8 cellular contexts compared by ENCODE assay signal in the genomic region with DNA sequence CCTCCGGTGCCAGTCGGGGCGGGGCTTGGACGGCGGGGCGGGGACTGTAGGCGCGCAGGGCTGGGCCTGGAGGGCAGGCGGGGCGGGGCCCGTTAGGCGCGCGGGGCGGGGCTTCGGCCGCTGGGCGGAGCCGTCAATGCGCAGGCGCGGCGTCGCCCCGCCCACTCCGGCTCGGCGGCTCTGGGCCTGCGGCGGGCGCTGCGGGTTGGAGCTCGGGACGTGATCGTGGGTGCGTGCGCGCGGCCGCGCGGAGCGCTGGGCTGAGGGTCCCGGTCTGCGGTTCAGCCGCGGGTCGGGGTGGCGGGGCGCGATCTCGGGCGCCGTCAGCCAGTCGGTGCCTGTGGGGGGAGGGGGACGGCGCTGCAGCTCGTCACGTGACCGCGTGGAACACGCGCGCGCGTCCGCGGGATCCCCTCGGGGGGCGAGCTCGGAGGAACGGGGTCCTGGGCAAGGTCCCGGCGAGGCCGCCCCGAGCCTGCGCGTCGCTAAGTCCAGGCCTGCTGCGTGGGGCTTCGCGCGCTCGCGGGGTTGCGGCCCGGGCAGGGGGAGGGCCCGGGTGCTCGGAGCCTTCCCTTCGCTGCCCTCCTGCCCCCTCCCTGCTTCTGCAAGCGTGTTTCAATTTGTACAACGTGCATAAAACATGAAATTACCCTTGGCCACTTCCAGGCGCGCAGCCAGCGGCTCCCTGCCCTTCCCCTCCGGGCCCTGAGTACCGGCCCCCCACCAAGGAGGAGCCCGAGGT. TPM values are rescaled to one million over a fixed set of nuclear protein-coding genes. Genes with fewer than 3 reads are reported as not detected.
DNase-seq lines count a peak whose midpoint lies in the region; ATAC-seq and TF ChIP-seq lines count a peak whose summit lies in the region.

A gene (plus strand): TSS at position 164 of the 742 bp plus-strand sequence. CDS start 595 bp downstream, outside the sequence.

- H3K27me3 ChIP-seq in muscle layer of duodenum (ENCODE audit: low read depth, low read length): no peaks in the 10 kb centered on the region

- H3K27ac ChIP-seq in muscle layer of duodenum (ENCODE audit: low read length): peak within 1 kb of the TSS; percentile 67

- peak within 1 kb of the TSS; percentile 68 to 99 for H3K4me3 ChIP-seq in muscle layer of duodenum (ENCODE audit: low read depth in 1 of 2, low read length in 2 of 2)

- peaks cover 0 to 4% of the 10 kb centered on the region in 2 donors for H3K36me3 ChIP-seq in muscle layer of duodenum (ENCODE audit: control insufficient read depth in 1 of 2, insufficient read depth in 2 of 2, low read length in 2 of 2)

- DNase-seq in DMS153 (lab: John Stamatoyannopoulos, UW) (peak; percentile 59), KBM-7 (peak; percentile 72)
- DNase-seq in activated T-cell treated with anti-CD3 and anti-CD28 coated beads, Interleukin-2, amount 50 U/mL, for 4 hours: peak; percentile 92
- DNase-seq in stimulated activated CD8-positive, alpha-beta memory T cell treated with anti-CD3 and anti-CD28 coated beads, Interleukin-7, amount 100 ng/mL, for 24 hours (ENCODE audit: low read depth): peak; percentile 88

- H3K36me3 Mint-ChIP-seq in activated T-cell treated with anti-CD3 and anti-CD28 coated beads, Interleukin-2, amount 50 U/mL, for 4 hours (ENCODE audit: insufficient read depth): peaks cover 4% of the 10 kb centered on the region

- H3K27me3 Mint-ChIP-seq in activated T-cell treated with anti-CD3 and anti-CD28 coated beads, Interleukin-2, amount 50 U/mL, for 4 hours (ENCODE audit: low read depth): no peaks in the 10 kb centered on the region

- H3K9me3 Mint-ChIP-seq in activated T-cell treated with anti-CD3 and anti-CD28 coated beads, Interleukin-2, amount 50 U/mL, for 4 hours: no peaks in the 10 kb centered on the region

- in situ Hi-C loops in KBM-7 (cut with MboI; ENCODE audit: low pct_unique_long_range_greater_than_20kb, low sequenced_read_pairs): no loop called here

- ATAC-seq in GM21619 (IDR thresholded peaks at IDR 0.05; ENCODE audit: unreplicated experiment) (peak; percentile 77), esophagus mucosa (peak; percentile 92)
- peak; percentile 94 for ATAC-seq in activated T-cell treated with anti-CD3 and anti-CD28 coated beads, Interleukin-2, amount 50 U/mL, for 4 hours

- H3K4me1 Mint-ChIP-seq in activated T-cell treated with anti-CD3 and anti-CD28 coated beads, Interleukin-2, amount 50 U/mL, for 4 hours (ENCODE audit: low read depth): peaks cover 51% of the 10 kb centered on the region

- H3K4me3 Mint-ChIP-seq in activated T-cell treated with anti-CD3 and anti-CD28 coated beads, Interleukin-2, amount 50 U/mL, for 4 hours: peak within 1 kb of the TSS; percentile 82

- peaks cover 0 to 9% of the 10 kb centered on the region in 2 donors for H3K4me1 ChIP-seq in muscle layer of duodenum (ENCODE audit: control insufficient read depth in 1 of 2, insufficient read depth in 2 of 2, low read length in 2 of 2)

- no peaks in the 10 kb centered on the region for H3K9me3 ChIP-seq in muscle layer of duodenum (ENCODE audit: control insufficient read depth in 1 of 2, low read length in 2 of 2)

TF ChIP-seq in PFSK-1, 5 proteins besides CTCF, POLR2A, EP300 and RAD21:
- TF ChIP-seq FOXP2 (optimal IDR thresholded peaks at IDR 0.05; ENCODE audit: borderline replicate concordance, extremely low read depth, extremely low read length, insufficient read depth) (peak; percentile 39), TAF1 (IDR thresholded peaks at IDR 0.05; ENCODE audit: borderline replicate concordance, insufficient read depth, low read length) (no peak), POLR2AphosphoS5 (IDR thresholded peaks at IDR 0.05; ENCODE audit: low read depth, low read length) (peak; percentile 92)
TF ChIP-seq in PFSK-1: peak in this region for 2.

RNA-seq across cellular contexts. Expression of the gene that starts here (rescaled TPM):
- 24.7 TPM for polyA plus RNA-seq in PFSK-1 (2012; ENCODE audit: insufficient read length, low read depth)
- 10 to 100 TPM; 13.9 to 22.5 (median 18.7) TPM for total RNA-seq in activated T-cell treated with anti-CD3 and anti-CD28 coated beads, Interleukin-2, amount 50 U/mL, for 4 hours
- total RNA-seq in esophagus mucosa: 20.1 TPM

Comparison
In these comparisons a context has a peak if more than half of its experiments do, and no peak if none do; other contexts are left out.
1. Peak in every context shown above with its lines: DNase-seq, ATAC-seq, H3K4me3 ChIP-seq and H3K27ac ChIP-seq.